ENCODE assay signal across 29 cellular contexts in the genomic region with DNA sequence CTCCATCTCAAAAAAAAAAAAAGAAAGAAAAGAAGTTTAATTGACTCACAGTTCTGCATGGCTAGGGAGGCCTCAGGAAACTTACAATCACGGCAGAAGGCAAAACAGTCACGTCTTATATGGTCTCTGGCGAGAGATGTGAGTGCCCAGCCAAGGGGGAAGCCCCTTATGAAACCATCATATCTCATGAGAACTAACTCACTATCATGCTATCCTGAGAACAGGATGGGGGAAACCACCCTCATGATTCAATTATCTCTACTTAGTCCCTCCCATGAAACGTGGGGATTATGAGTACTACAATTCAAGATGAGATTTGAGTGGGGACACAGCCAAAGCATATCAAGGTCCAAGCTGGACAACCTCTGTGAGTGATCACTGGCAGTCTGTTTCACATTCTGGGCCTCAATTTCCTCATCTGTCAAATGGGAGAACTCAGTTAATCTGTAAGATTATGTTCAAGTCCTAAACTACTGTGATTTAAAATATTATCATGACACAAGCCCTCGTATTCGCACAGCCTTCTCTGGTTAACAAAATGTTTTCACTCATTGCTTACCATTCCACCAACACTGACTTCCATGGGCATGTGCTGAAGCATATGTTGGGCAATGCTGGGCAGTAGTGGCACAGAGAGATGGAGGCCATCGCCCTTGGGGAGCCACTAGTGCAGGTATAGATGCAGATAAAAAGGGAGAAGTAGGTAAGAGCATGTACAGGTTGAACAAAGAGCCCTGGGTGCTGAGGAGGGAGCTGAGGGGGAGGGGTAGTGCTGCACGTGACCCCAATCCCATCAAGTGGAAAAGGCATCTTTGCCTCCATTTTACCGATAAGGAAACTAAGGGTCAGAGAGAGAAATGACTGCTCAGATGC. TPM values are rescaled to one million over a fixed set of nuclear protein-coding genes. Genes with fewer than 3 reads are reported as not detected.
DNase-seq lines count a peak whose midpoint lies in the region; ATAC-seq and TF ChIP-seq lines count a peak whose summit lies in the region.
"Had no signal": no experiment of that assay in that cellular context is flagged by ENCODE, and none has a peak within 500 bp of the region (broad histone marks: within the 10 kb centered on the region; RNA-seq: fewer than 3 reads in every experiment).

No MANE protein-coding gene starts in this region.

- no peaks in the 10 kb centered on the region for H3K4me1 Mint-ChIP-seq in activated CD4-positive, alpha-beta memory T cell treated with anti-CD3 and anti-CD28 coated beads for 36 hours (ENCODE audit: low read depth)
- H3K4me1 Mint-ChIP-seq in activated CD4-positive, alpha-beta memory T cell treated with anti-CD3 and anti-CD28 coated beads, Interleukin-2, amount 10 ng/mL, durations not matched to agents 7 days and 5 days: no peaks in the 10 kb centered on the region
- H3K4me1 Mint-ChIP-seq in activated B cell treated with CpG ODN at 0.5 μM for 24 hours (peaks cover 7% of the 10 kb centered on the region), neural progenitor cell (peaks cover 53% of the 10 kb centered on the region)
- H3K4me1 Mint-ChIP-seq: CD4-positive, CD25-positive, alpha-beta regulatory T cell; naive thymus-derived CD8-positive, alpha-beta T cell had no signal

- no peak overlapping the region for H3K9ac ChIP-seq in neural progenitor cell

- WGBS in testis, 2 donors: 83 to 88% methylated on average over 9 of the region's 9 CpGs

- peak; percentile 10 for DNase-seq in activated CD4-positive, alpha-beta memory T cell treated with anti-CD3 and anti-CD28 coated beads for 36 hours
- DNase-seq in activated CD4-positive, alpha-beta memory T cell treated with anti-CD3 and anti-CD28 coated beads, Interleukin-2, amount 10 ng/mL, durations not matched to agents 7 days and 5 days: no peak
- peak; percentile 14 for DNase-seq in GM12865 (ENCODE audit: low read depth)
- DNase-seq in activated B cell treated with CpG ODN at 0.5 μM for 24 hours: no peak
- DNase-seq in neural progenitor cell (ENCODE audit: low spot score): no peak
- DNase-seq in NCI-H2081 (lab: John Stamatoyannopoulos, UW): no peak
- DNase-seq in NCI-H1436 treated with DMSO at 0.1 percent for 48 hours (lab: John Stamatoyannopoulos, UW): no peak
- DNase-seq in testis: no peak
- DNase-seq: activated gamma-delta T cell treated with Interleukin-2 at 50 U/mL for 16 hours; AML-193; body of pancreas; CD4-positive, CD25-positive, alpha-beta regulatory T cell; cerebellar nuclear complex; DND-41; foreskin fibroblast; GF-D8; HCEC 1CT; head of caudate nucleus; naive thymus-derived CD8-positive, alpha-beta T cell; NCI-H146; NCI-H446; ovary; RPMI8226; T-helper 9 cell had no signal

- H3K4me2 ChIP-seq in neural progenitor cell: peak overlapping the region; percentile 40
- H3K4me2 ChIP-seq: A549 had no signal

- peak; percentile 14 for ATAC-seq in activated B cell treated with CpG ODN at 0.5 μM for 24 hours (ENCODE audit: low read depth)
- ATAC-seq: A549; body of pancreas; naive thymus-derived CD8-positive, alpha-beta T cell had no signal

- no peaks in the 10 kb centered on the region for H3K36me3 Mint-ChIP-seq in activated CD4-positive, alpha-beta memory T cell treated with anti-CD3 and anti-CD28 coated beads for 36 hours
- H3K36me3 Mint-ChIP-seq in activated CD4-positive, alpha-beta memory T cell treated with anti-CD3 and anti-CD28 coated beads, Interleukin-2, amount 10 ng/mL, durations not matched to agents 7 days and 5 days (ENCODE audit: low read depth): no peaks in the 10 kb centered on the region
- H3K36me3 Mint-ChIP-seq in activated B cell treated with CpG ODN at 0.5 μM for 24 hours (ENCODE audit: low read depth): no peaks in the 10 kb centered on the region
- H3K36me3 Mint-ChIP-seq in neural progenitor cell: peaks cover 3% of the 10 kb centered on the region
- H3K36me3 Mint-ChIP-seq: CD4-positive, CD25-positive, alpha-beta regulatory T cell had no signal

- no peaks in the 10 kb centered on the region for H3K9me3 Mint-ChIP-seq in activated CD4-positive, alpha-beta memory T cell treated with anti-CD3 and anti-CD28 coated beads for 36 hours
- no peaks in the 10 kb centered on the region for H3K9me3 Mint-ChIP-seq in activated CD4-positive, alpha-beta memory T cell treated with anti-CD3 and anti-CD28 coated beads, Interleukin-2, amount 10 ng/mL, durations not matched to agents 7 days and 5 days
- H3K9me3 Mint-ChIP-seq in activated B cell treated with CpG ODN at 0.5 μM for 24 hours: no peaks in the 10 kb centered on the region
- H3K9me3 Mint-ChIP-seq in neural progenitor cell: peaks cover 5% of the 10 kb centered on the region
- H3K9me3 Mint-ChIP-seq: CD4-positive, CD25-positive, alpha-beta regulatory T cell; naive thymus-derived CD8-positive, alpha-beta T cell; stimulated activated naive CD8-positive, alpha-beta T cell treated with anti-CD3 and anti-CD28 coated beads, Interleukin-15, Interleukin-2, amounts not matched to agents 100 ng/mL and 50 ng/mL, for 24 hours had no signal

- no peak overlapping the region for H3K4me3 ChIP-seq in GM12865 (ENCODE audit: low read depth, low read length)
- no peak overlapping the region for H3K4me3 ChIP-seq in neural progenitor cell
- no peak overlapping the region for H3K4me3 ChIP-seq in testis
- H3K4me3 ChIP-seq: A549, body of pancreas, esophagus muscularis mucosa, ovary, SJSA1 had no signal

- no peaks in the 10 kb centered on the region for H3K36me3 ChIP-seq in neural progenitor cell
- H3K36me3 ChIP-seq in testis (ENCODE audit: low read depth, missing control alignments): no peaks in the 10 kb centered on the region
- H3K36me3 ChIP-seq: esophagus muscularis mucosa, ovary, SJSA1 had no signal

- H3K27me3 Mint-ChIP-seq in activated CD4-positive, alpha-beta memory T cell treated with anti-CD3 and anti-CD28 coated beads for 36 hours: peaks cover 2% of the 10 kb centered on the region
- H3K27me3 Mint-ChIP-seq in activated CD4-positive, alpha-beta memory T cell treated with anti-CD3 and anti-CD28 coated beads, Interleukin-2, amount 10 ng/mL, durations not matched to agents 7 days and 5 days: no peaks in the 10 kb centered on the region
- peaks cover 5% of the 10 kb centered on the region for H3K27me3 Mint-ChIP-seq in activated B cell treated with CpG ODN at 0.5 μM for 24 hours
- H3K27me3 Mint-ChIP-seq in neural progenitor cell (ENCODE audit: insufficient read depth, low read depth): peaks cover 4% of the 10 kb centered on the region
- H3K27me3 Mint-ChIP-seq: CD4-positive, CD25-positive, alpha-beta regulatory T cell; stimulated activated naive CD8-positive, alpha-beta T cell treated with anti-CD3 and anti-CD28 coated beads, Interleukin-15, Interleukin-2, amounts not matched to agents 100 ng/mL and 50 ng/mL, for 24 hours had no signal

- no peaks in the 10 kb centered on the region for H3K9me3 ChIP-seq in neural progenitor cell (ENCODE audit: low read depth)
- H3K9me3 ChIP-seq in testis: no peaks in the 10 kb centered on the region
- H3K9me3 ChIP-seq: A549, body of pancreas, esophagus muscularis mucosa, ovary, SJSA1 had no signal

- intact Hi-C loops in activated CD4-positive, alpha-beta memory T cell treated with anti-CD3 and anti-CD28 coated beads for 36 hours (cut with micrococcal nuclease): no loop called here
- intact Hi-C loops in activated B cell treated with CpG ODN at 0.5 μM for 24 hours (cut with micrococcal nuclease) (loop anchor here (5.0 kb wide), 1 partner anchor 43 kb away; no protein-coding TSS in a partner anchor), testis (cut with DNase I; ENCODE audit: low total_unique reads) (no loop called here)

- no peaks in the 10 kb centered on the region for H3K27me3 ChIP-seq in neural progenitor cell
- H3K27me3 ChIP-seq in testis: no peaks in the 10 kb centered on the region
- H3K27me3 ChIP-seq: body of pancreas, ovary, SJSA1 had no signal

- H3K4me3 Mint-ChIP-seq in activated CD4-positive, alpha-beta memory T cell treated with anti-CD3 and anti-CD28 coated beads for 36 hours: no peak overlapping the region
- H3K4me3 Mint-ChIP-seq in activated CD4-positive, alpha-beta memory T cell treated with anti-CD3 and anti-CD28 coated beads, Interleukin-2, amount 10 ng/mL, durations not matched to agents 7 days and 5 days: no peak overlapping the region
- H3K4me3 Mint-ChIP-seq in activated B cell treated with CpG ODN at 0.5 μM for 24 hours (no peak overlapping the region), neural progenitor cell (peak overlapping the region; percentile 44)
- H3K4me3 Mint-ChIP-seq: CD4-positive, CD25-positive, alpha-beta regulatory T cell; naive thymus-derived CD8-positive, alpha-beta T cell; stimulated activated naive CD8-positive, alpha-beta T cell treated with anti-CD3 and anti-CD28 coated beads, Interleukin-15, Interleukin-2, amounts not matched to agents 100 ng/mL and 50 ng/mL, for 24 hours had no signal

- H3K27ac ChIP-seq in neural progenitor cell (peak overlapping the region; percentile 77), testis (no peak overlapping the region)
- H3K27ac ChIP-seq: A549, body of pancreas, esophagus muscularis mucosa, ovary, SJSA1, VCaP had no signal

- H3K79me2 ChIP-seq in neural progenitor cell (ENCODE audit: low read depth): no peaks in the 10 kb centered on the region

- no peaks in the 10 kb centered on the region for H4K20me1 ChIP-seq in neural progenitor cell (ENCODE audit: low read depth)

- peaks cover 52% of the 10 kb centered on the region for H3F3A ChIP-seq in neural progenitor cell (ENCODE audit: low read depth)

- no peak overlapping the region for H3K27ac Mint-ChIP-seq in activated CD4-positive, alpha-beta memory T cell treated with anti-CD3 and anti-CD28 coated beads for 36 hours
- no peak overlapping the region for H3K27ac Mint-ChIP-seq in activated CD4-positive, alpha-beta memory T cell treated with anti-CD3 and anti-CD28 coated beads, Interleukin-2, amount 10 ng/mL, durations not matched to agents 7 days and 5 days
- no peak overlapping the region for H3K27ac Mint-ChIP-seq in activated B cell treated with CpG ODN at 0.5 μM for 24 hours
- peak overlapping the region; percentile 98 for H3K27ac Mint-ChIP-seq in neural progenitor cell
- H3K27ac Mint-ChIP-seq: naive thymus-derived CD8-positive, alpha-beta T cell; stimulated activated naive CD8-positive, alpha-beta T cell treated with anti-CD3 and anti-CD28 coated beads, Interleukin-15, Interleukin-2, amounts not matched to agents 100 ng/mL and 50 ng/mL, for 24 hours had no signal

- CTCF ChIA-PET in activated CD4-positive, alpha-beta memory T cell treated with anti-CD3 and anti-CD28 coated beads for 36 hours (lab: Charles Lee): no interaction called here
- CTCF ChIA-PET in activated CD4-positive, alpha-beta memory T cell treated with anti-CD3 and anti-CD28 coated beads, Interleukin-2, amount 10 ng/mL, durations not matched to agents 7 days and 5 days (lab: Charles Lee): no interaction called here
- CTCF ChIA-PET in activated B cell treated with CpG ODN at 0.5 μM for 24 hours (lab: Charles Lee): no interaction called here

- POLR2A ChIA-PET in activated CD4-positive, alpha-beta memory T cell treated with anti-CD3 and anti-CD28 coated beads for 36 hours (lab: Charles Lee): no interaction called here
- POLR2A ChIA-PET in activated CD4-positive, alpha-beta memory T cell treated with anti-CD3 and anti-CD28 coated beads, Interleukin-2, amount 10 ng/mL, durations not matched to agents 7 days and 5 days (lab: Charles Lee): no interaction called here
- POLR2A ChIA-PET in activated B cell treated with CpG ODN at 0.5 μM for 24 hours (lab: Charles Lee): no interaction called here

- TF ChIP-seq POLR2A in testis (IDR thresholded peaks at IDR 0.05): no peak

- H2AFZ ChIP-seq in neural progenitor cell (replicated peaks): no peak overlapping the region

- TF ChIP-seq CTCF in GM12865 (IDR thresholded peaks at IDR 0.05; ENCODE audit: insufficient read depth, low read depth, low read length, missing control alignments) (no peak), activated B cell treated with CpG ODN at 0.5 μM for 24 hours (IDR thresholded peaks at IDR 0.05) (no peak), neural progenitor cell (IDR thresholded peaks at IDR 0.05) (no peak), testis (IDR thresholded peaks at IDR 0.05) (no peak)

- H3K4me1 ChIP-seq in neural progenitor cell (peaks cover 44% of the 10 kb centered on the region), testis (no peaks in the 10 kb centered on the region)
- H3K4me1 ChIP-seq: A549, body of pancreas, esophagus muscularis mucosa had no signal

RNA-seq across cellular contexts. Expression of a gene that starts 46.2 kb away (rescaled TPM):
- 10 to 100 TPM; 67.6 to 73.6 TPM for total RNA-seq in activated CD4-positive, alpha-beta memory T cell treated with anti-CD3 and anti-CD28 coated beads for 36 hours
- total RNA-seq in activated CD4-positive, alpha-beta memory T cell treated with anti-CD3 and anti-CD28 coated beads, Interleukin-2, amount 10 ng/mL, durations not matched to agents 7 days and 5 days: 100 to 1,000 TPM; 153 TPM
- total RNA-seq in activated B cell treated with CpG ODN at 0.5 μM for 24 hours: 105 and 117 TPM in 2 replicates
- total RNA-seq in neural progenitor cell (ENCODE audit: low replicate concordance): 303 and 720 TPM in 2 replicates
- total RNA-seq in testis: 10 to 100 TPM; 36.9 to 38.3 TPM
- 19.4 TPM for polyA plus RNA-seq in testis (ENCODE audit: insufficient read depth, low read depth, low replicate concordance)

Comparison
In these comparisons a context has a peak if more than half of its experiments do, and no peak if none do; other contexts are left out.
1. DNase-seq: peak in activated CD4-positive, alpha-beta memory T cell treated with anti-CD3 and anti-CD28 coated beads for 36 hours (single experiment) and GM12865 (single experiment); none in activated CD4-positive, alpha-beta memory T cell treated with anti-CD3 and anti-CD28 coated beads, Interleukin-2, amount 10 ng/mL, durations not matched to agents 7 days and 5 days (single experiment), activated B cell treated with CpG ODN at 0.5 μM for 24 hours (single experiment), neural progenitor cell (single experiment), NCI-H2081 (0 of 2), NCI-H1436 treated with DMSO at 0.1 percent for 48 hours (single experiment) and testis (single experiment).